11 cellular contexts compared by ENCODE assay signal in the genomic region with DNA sequence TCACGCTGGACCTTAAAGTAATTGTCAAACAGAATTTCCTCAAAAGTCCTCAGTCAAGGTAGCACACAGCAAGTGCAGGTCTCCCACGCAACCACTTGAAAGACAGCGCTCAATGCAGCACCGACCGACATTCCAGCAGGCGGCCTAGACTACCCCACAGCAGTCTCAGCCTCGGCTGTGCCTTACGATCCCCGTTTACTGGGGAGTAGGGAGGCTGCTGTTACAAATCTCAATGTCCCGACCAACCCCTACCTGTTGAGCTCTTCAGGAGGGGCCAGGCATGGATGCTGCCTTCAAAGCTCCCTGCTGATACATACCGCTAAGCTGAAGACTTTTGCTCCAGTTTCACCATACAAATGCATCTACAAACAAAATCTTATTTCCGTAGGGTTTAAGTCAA. TPM values are rescaled to one million over a fixed set of nuclear protein-coding genes. Genes with fewer than 3 reads are reported as not detected.
A peak's percentile ranks its signal among the peaks of the same experiment; 100 is the strongest.
DNase-seq lines count a peak whose midpoint lies in the region; ATAC-seq and TF ChIP-seq lines count a peak whose summit lies in the region.
"Had no signal": no experiment of that assay in that cellular context is flagged by ENCODE, and none has a peak within 500 bp of the region (broad histone marks: within the 10 kb centered on the region; RNA-seq: fewer than 3 reads in every experiment).

No MANE protein-coding gene starts in this region.

- H3K9ac ChIP-seq in SK-N-SH, result no peak overlapping the region
- H3K9ac ChIP-seq: GM23248 had no signal

- H3K4me3 ChIP-seq in cardiac muscle cell (no peak overlapping the region), mucosa of descending colon (no peak overlapping the region), SK-N-SH (ENCODE audit: low read depth in 2 of 2, low read length in 1 of 2) (no peak overlapping the region)
- H3K4me3 ChIP-seq: GM23248 had no signal

- no peaks in the 10 kb centered on the region for H3K27me3 Mint-ChIP-seq in type B pancreatic cell

- peaks cover 6 to 7% of the 10 kb centered on the region in 2 donors for H3K36me3 Mint-ChIP-seq in activated naive CD4-positive, alpha-beta T cell treated with anti-CD3 and anti-CD28 coated beads, Interleukin-2, amount 50 U/mL, for 72 hours
- H3K36me3 Mint-ChIP-seq in type B pancreatic cell, result peaks cover 14% of the 10 kb centered on the region

- no peak for TF ChIP-seq RAD21 in SK-N-SH (IDR thresholded peaks at IDR 0.05; ENCODE audit: low read length)

- H3K4me3 Mint-ChIP-seq in type B pancreatic cell, result no peak overlapping the region

- DNase-seq in cardiac muscle cell (ENCODE audit: low read depth in 1 of 2, low spot score in 1 of 2) (peak in 1 of 2 donors; percentile 58), Right ventricle myocardium superior (no peak), mucosa of descending colon (peak in 2 of 3 donors; percentile 36 to 55), type B pancreatic cell (ENCODE audit: extremely low spot score, unreplicated experiment) (no peak), CD1c-positive myeloid dendritic cell (ENCODE audit: extremely low spot score) (no peak), 8988T (no peak), SK-N-SH (no peak)
- DNase-seq in activated naive CD4-positive, alpha-beta T cell treated with anti-CD3 and anti-CD28 coated beads, Interleukin-2, amount 50 U/mL, for 72 hours (ENCODE audit: low spot score in 2 of 2), result peak in 1 of 2 donors; percentile 55
- DNase-seq: amniotic stem cell, GM23248, NCI-H2227 treated with DMSO at 0.1 percent for 48 hours had no signal

- H3K79me2 ChIP-seq in SK-N-SH (ENCODE audit: insufficient read depth), result peaks cover 77% of the 10 kb centered on the region

- H3K36me3 ChIP-seq in cardiac muscle cell (peaks cover 4% of the 10 kb centered on the region), mucosa of descending colon (ENCODE audit: low read depth) (peaks cover 5% of the 10 kb centered on the region), SK-N-SH (replicated peaks in 1 of 2; ENCODE audit: control insufficient read depth in 1 of 2, insufficient read depth in 2 of 2, low read length in 1 of 2) (peaks cover 2 to 7% of the 10 kb centered on the region in 2 experiments)

- no peak overlapping the region for H3K4me2 ChIP-seq in SK-N-SH

- H4K20me1 ChIP-seq in SK-N-SH (ENCODE audit: insufficient read depth), result peaks cover 12% of the 10 kb centered on the region; the same call in 1 of the 2 replicates

- H3F3A ChIP-seq in SK-N-SH (replicated peaks; ENCODE audit: insufficient read depth), result peaks cover 5% of the 10 kb centered on the region

- H3K9me3 ChIP-seq in cardiac muscle cell (ENCODE audit: low read depth) (no peaks in the 10 kb centered on the region), mucosa of descending colon (no peaks in the 10 kb centered on the region), SK-N-SH (no peaks in the 10 kb centered on the region)

- 92% methylated on average over 12 of the region's 12 CpGs for WGBS in SK-N-SH (ENCODE audit: low lambda C conversion rate)

- H3K27me3 ChIP-seq in cardiac muscle cell, result no peaks in the 10 kb centered on the region
- H3K27me3 ChIP-seq in SK-N-SH (ENCODE audit: insufficient read depth), result no peaks in the 10 kb centered on the region

- CTCF ChIA-PET in SK-N-SH (lab: Yijun Ruan, JAX), result interaction anchor here (1.1 to 4.0 kb wide), 4 partner anchors 9 to 81 kb away, joined by 4 to 50 read pairs (median 6); no protein-coding TSS in a partner anchor

- intact Hi-C loops in Right ventricle myocardium superior (cut with DNase I), result no loop called here
- intact Hi-C loops in mucosa of descending colon (cut with DNase I, micrococcal nuclease), result no loop called here

- POLR2A ChIA-PET in SK-N-SH (lab: Yijun Ruan, JAX), result no interaction called here

- H3K27ac ChIP-seq in cardiac muscle cell, result peak overlapping the region; percentile 61
- H3K27ac ChIP-seq in SK-N-SH (ENCODE audit: low read depth in 2 of 2, low read length in 1 of 2), result peak overlapping the region in 1 of 2 experiments; percentile 92; a peak in 1 of 4 replicates
- H3K27ac ChIP-seq: GM23248 had no signal

- H3K27ac Mint-ChIP-seq in activated naive CD4-positive, alpha-beta T cell treated with anti-CD3 and anti-CD28 coated beads, Interleukin-2, amount 50 U/mL, for 72 hours, result no peak overlapping the region
- H3K27ac Mint-ChIP-seq in type B pancreatic cell, result peak overlapping the region; percentile 95

- H3K4me1 ChIP-seq in cardiac muscle cell (ENCODE audit: low read depth), result peaks cover 37% of the 10 kb centered on the region
- peaks cover 69% of the 10 kb centered on the region for H3K4me1 ChIP-seq in mucosa of descending colon (ENCODE audit: low read depth)
- peaks cover 20 to 39% of the 10 kb centered on the region in 2 experiments; a peak in 3 of 4 replicates for H3K4me1 ChIP-seq in SK-N-SH (ENCODE audit: control insufficient read depth in 1 of 2, insufficient read depth in 2 of 2, low read depth in 1 of 2, low read length in 1 of 2)

- peaks cover 63% of the 10 kb centered on the region for H3K4me1 Mint-ChIP-seq in type B pancreatic cell (ENCODE audit: unreplicated experiment)

- no peak for TF ChIP-seq EP300 in SK-N-SH (IDR thresholded peaks at IDR 0.05; ENCODE audit: borderline replicate concordance in 1 of 2, low read depth in 1 of 2, low read length in 1 of 2)

- no peak for TF ChIP-seq CTCF in cardiac muscle cell (IDR thresholded peaks at IDR 0.05; ENCODE audit: low read depth, low read length)
- TF ChIP-seq CTCF in mucosa of descending colon (IDR thresholded peaks at IDR 0.05), result no peak
- TF ChIP-seq CTCF in type B pancreatic cell (conservative IDR thresholded peaks at IDR 0.05), result no peak
- no peak for TF ChIP-seq CTCF in SK-N-SH (IDR thresholded peaks at IDR 0.05)

- no peak overlapping the region for H2AFZ ChIP-seq in SK-N-SH (ENCODE audit: low read depth)
- H2AFZ ChIP-seq: GM23248 had no signal

- no peaks in the 10 kb centered on the region for H3K9me2 ChIP-seq in SK-N-SH

- no peaks in the 10 kb centered on the region for H3K9me3 Mint-ChIP-seq in activated naive CD4-positive, alpha-beta T cell treated with anti-CD3 and anti-CD28 coated beads, Interleukin-2, amount 50 U/mL, for 72 hours
- H3K9me3 Mint-ChIP-seq in type B pancreatic cell, result no peaks in the 10 kb centered on the region

- ATAC-seq in Right ventricle myocardium superior (ENCODE audit: poor library complexity) (no peak), mucosa of descending colon (no peak)
- peak; percentile 52 to 58 for ATAC-seq in activated naive CD4-positive, alpha-beta T cell treated with anti-CD3 and anti-CD28 coated beads, Interleukin-2, amount 50 U/mL, for 72 hours

TF ChIP-seq in SK-N-SH, 30 proteins besides CTCF, POLR2A, EP300 and RAD21 (continues in another document):
- TF ChIP-seq FOXM1 (IDR thresholded peaks at IDR 0.05; ENCODE audit: low read depth), result no peak
- no peak for TF ChIP-seq RFX5 (IDR thresholded peaks at IDR 0.05; ENCODE audit: low read length)
- TF ChIP-seq, protein P1, sequence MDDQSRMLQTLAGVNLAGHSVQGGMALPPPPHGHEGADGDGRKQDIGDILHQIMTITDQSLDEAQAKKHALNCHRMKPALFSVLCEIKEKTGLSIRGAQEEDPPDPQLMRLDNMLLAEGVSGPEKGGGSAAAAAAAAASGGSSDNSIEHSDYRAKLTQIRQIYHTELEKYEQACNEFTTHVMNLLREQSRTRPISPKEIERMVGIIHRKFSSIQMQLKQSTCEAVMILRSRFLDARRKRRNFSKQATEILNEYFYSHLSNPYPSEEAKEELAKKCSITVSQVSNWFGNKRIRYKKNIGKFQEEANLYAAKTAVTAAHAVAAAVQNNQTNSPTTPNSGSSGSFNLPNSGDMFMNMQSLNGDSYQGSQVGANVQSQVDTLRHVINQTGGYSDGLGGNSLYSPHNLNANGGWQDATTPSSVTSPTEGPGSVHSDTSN (IDR thresholded peaks at IDR 0.05), result no peak
- no peak for TF ChIP-seq POLR2AphosphoS5 (IDR thresholded peaks at IDR 0.05; ENCODE audit: low read depth, low read length)
- TF ChIP-seq TAF1 (IDR thresholded peaks at IDR 0.05; ENCODE audit: borderline replicate concordance, low read depth, low read length), result no peak
- TF ChIP-seq, protein P2, sequence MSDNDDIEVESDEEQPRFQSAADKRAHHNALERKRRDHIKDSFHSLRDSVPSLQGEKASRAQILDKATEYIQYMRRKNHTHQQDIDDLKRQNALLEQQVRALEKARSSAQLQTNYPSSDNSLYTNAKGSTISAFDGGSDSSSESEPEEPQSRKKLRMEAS (IDR thresholded peaks at IDR 0.05; ENCODE audit: low read depth), result no peak
- TF ChIP-seq FOXJ3 (CRISPR knock-in tag; IDR thresholded peaks at IDR 0.05), result no peak
- TF ChIP-seq MEF2A (IDR thresholded peaks at IDR 0.05; ENCODE audit: borderline replicate concordance, low read depth), result no peak

RNA-seq across cellular contexts. Expression of a gene that starts 21.8 kb away (rescaled TPM):
- total RNA-seq in cardiac muscle cell (47.3 and 52.1 TPM in 2 replicates), Right ventricle myocardium superior (23.9 TPM), mucosa of descending colon (100 to 1,000 TPM in 1 of 3 donors, 10 to 100 TPM in 2; 50.7 to 108 (median 81.8) TPM), type B pancreatic cell (ENCODE audit: low replicate concordance) (32.4 and 43.6 TPM in 2 replicates)
- polyA plus RNA-seq in cardiac muscle cell (31.7 and 47.4 TPM in 2 replicates), SK-N-SH (2012; rRNA removed) (20.9 and 41.1 TPM in 2 replicates)
- total RNA-seq in activated naive CD4-positive, alpha-beta T cell treated with anti-CD3 and anti-CD28 coated beads, Interleukin-2, amount 50 U/mL, for 72 hours, result 10 to 100 TPM; 10.1 to 11.1 TPM
- polyA plus RNA-seq in SK-N-SH (2012; cell fraction: cytosol; rRNA removed), result 28.4 and 30.0 TPM in 2 replicates
- polyA plus RNA-seq in SK-N-SH (2012; cell fraction: nucleus; rRNA removed), result 28.8 and 35.8 TPM in 2 replicates

RNA-seq across cellular contexts. Expression of a gene that starts 38.8 kb away (rescaled TPM):
- 36.1 and 38.4 TPM in 2 replicates for total RNA-seq in cardiac muscle cell
- polyA plus RNA-seq in cardiac muscle cell, result 16.3 and 18.3 TPM in 2 replicates
- 12.9 TPM for total RNA-seq in Right ventricle myocardium superior
- total RNA-seq in activated naive CD4-positive, alpha-beta T cell treated with anti-CD3 and anti-CD28 coated beads, Interleukin-2, amount 50 U/mL, for 72 hours, result 10 to 100 TPM; 16.7 to 48.9 TPM
- total RNA-seq in mucosa of descending colon, result 10 to 100 TPM; 37.8 to 76.5 (median 73.1) TPM
- 40.5 and 45.5 TPM in 2 replicates for total RNA-seq in type B pancreatic cell (ENCODE audit: low replicate concordance)
- polyA plus RNA-seq in SK-N-SH (2012; rRNA removed), result 20.6 and 21.1 TPM in 2 replicates
- 5.6 and 8.7 TPM in 2 replicates for polyA plus RNA-seq in SK-N-SH (2012; cell fraction: cytosol; rRNA removed)
- polyA plus RNA-seq in SK-N-SH (2012; cell fraction: nucleus; rRNA removed), result 122 and 128 TPM in 2 replicates

Comparison
In these comparisons a context has a peak if more than half of its experiments do, and no peak if none do; other contexts are left out.
1. DNase-seq: peak in mucosa of descending colon (2 of 3); none in Right ventricle myocardium superior (single experiment), type B pancreatic cell (single experiment), CD1c-positive myeloid dendritic cell (single experiment), 8988T (single experiment) and SK-N-SH (single experiment).
2. ATAC-seq: peak in activated naive CD4-positive, alpha-beta T cell treated with anti-CD3 and anti-CD28 coated beads, Interleukin-2, amount 50 U/mL, for 72 hours (2 of 2); none in Right ventricle myocardium superior (single experiment) and mucosa of descending colon (single experiment).